ENCODE assay signal across 1 cellular context in genomic region chr6:166591961-166592520, GRCh38.
TF ChIP-seq lines count a peak whose summit lies in the region.

No MANE protein-coding gene starts in this region.

TF ChIP-seq in IMR-90, 13 proteins besides CTCF, POLR2A, EP300 and RAD21:
- TF ChIP-seq ELK1 (IDR thresholded peaks at IDR 0.05; ENCODE audit: borderline replicate concordance, low read depth, low read length) (no peak), CHD1 (IDR thresholded peaks at IDR 0.05; ENCODE audit: low read depth, low read length) (no peak), CEBPB (IDR thresholded peaks at IDR 0.05; ENCODE audit: low read depth, low read length) (no peak), SMC3 (IDR thresholded peaks at IDR 0.05; ENCODE audit: low read depth, low read length) (no peak), MXI1 (IDR thresholded peaks at IDR 0.05; ENCODE audit: borderline replicate concordance, low read depth, low read length) (no peak), MAFK (IDR thresholded peaks at IDR 0.05; ENCODE audit: low read depth, low read length) (no peak), FOS (IDR thresholded peaks at IDR 0.05; ENCODE audit: low read depth, low read length) (no peak), RFX5 (IDR thresholded peaks at IDR 0.05; ENCODE audit: low read depth, low read length) (no peak), NFE2L2 (IDR thresholded peaks at IDR 0.05; ENCODE audit: low read depth, low read length) (no peak), RCOR1 (IDR thresholded peaks at IDR 0.05; ENCODE audit: insufficient replicate concordance, low read length) (no peak), USF2 (IDR thresholded peaks at IDR 0.05; ENCODE audit: low read depth, low read length) (no peak), BHLHE40 (IDR thresholded peaks at IDR 0.05; ENCODE audit: low read depth, low read length) (no peak), MAZ (IDR thresholded peaks at IDR 0.05; ENCODE audit: borderline replicate concordance, low read depth, low read length) (no peak)
